1 cellular context compared by ENCODE assay signal in the genomic region with DNA sequence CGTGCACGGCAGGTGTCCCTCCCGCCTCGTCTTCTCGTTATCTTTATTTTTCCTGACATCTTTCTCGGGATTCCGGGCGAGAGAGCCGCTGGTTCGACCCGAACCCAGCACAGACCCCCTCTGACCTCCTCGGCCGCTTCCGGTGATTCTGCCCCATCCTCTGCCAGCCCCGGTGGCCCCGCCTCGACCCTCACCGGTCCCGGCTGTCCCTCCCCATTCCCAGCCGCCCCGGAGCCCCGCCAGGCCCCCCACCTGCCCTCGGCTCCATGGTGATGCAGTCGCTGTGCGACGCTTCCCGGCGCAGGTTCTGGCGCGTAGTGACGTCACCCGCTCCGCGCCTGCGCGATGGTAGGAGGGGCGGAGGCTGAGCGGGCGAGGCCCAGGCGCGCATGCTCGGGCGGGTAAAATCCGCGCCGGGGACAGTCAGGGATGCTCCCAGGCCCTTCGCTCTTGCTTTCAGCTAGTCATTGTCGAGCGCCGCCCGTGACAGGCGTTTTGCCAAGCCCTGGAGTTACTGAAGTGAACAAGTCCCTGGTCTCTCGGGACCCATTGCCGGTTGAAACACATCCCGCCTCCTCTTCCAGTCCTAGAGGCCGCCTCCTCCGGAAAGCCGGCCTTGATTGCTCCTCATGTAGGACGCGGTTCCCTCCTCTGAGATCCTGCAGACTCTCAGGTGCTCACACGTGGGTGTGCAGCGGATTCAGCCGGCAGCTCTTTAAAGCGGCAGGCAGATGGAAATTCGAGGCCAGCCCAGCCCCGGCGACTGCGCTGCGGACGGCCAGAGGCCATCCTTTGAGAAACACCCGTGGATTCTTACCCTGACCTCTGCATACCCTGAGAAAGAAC.
TF ChIP-seq lines count a peak whose summit lies in the region.

A gene with protein sequence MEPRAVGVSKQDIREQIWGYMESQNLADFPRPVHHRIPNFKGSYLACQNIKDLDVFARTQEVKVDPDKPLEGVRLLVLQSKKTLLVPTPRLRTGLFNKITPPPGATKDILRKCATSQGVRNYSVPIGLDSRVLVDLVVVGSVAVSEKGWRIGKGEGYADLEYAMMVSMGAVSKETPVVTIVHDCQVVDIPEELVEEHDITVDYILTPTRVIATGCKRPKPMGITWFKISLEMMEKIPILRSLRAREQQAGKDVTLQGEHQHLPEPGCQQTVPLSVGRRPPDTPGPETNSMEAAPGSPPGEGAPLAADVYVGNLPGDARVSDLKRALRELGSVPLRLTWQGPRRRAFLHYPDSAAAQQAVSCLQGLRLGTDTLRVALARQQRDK (minus strand): TSS at position 319 of the 846 bp plus-strand sequence. CDS start 51 bp downstream, at position 268.

TF ChIP-seq in HepG2, 621 proteins besides CTCF, POLR2A, EP300 and RAD21 (continued from another document and continues in another):
- TF ChIP-seq KLF16 (CRISPR knock-in tag; IDR thresholded peaks at IDR 0.05) (peak in 1 of 2 experiments; percentile 70; a peak in 2 of 4 replicates), NCOA5 (CRISPR knock-in tag; IDR thresholded peaks at IDR 0.05) (no peak), ZNF235 (CRISPR knock-in tag; IDR thresholded peaks at IDR 0.05; ENCODE audit: borderline replicate concordance) (peak; percentile 98; the same call in 1 of the 2 replicates), NR3C1 (CRISPR knock-in tag; IDR thresholded peaks at IDR 0.05) (no peak), ZNF326 (CRISPR knock-in tag; IDR thresholded peaks at IDR 0.05; ENCODE audit: borderline replicate concordance) (no peak), ZZZ3 (CRISPR knock-in tag; IDR thresholded peaks at IDR 0.05; ENCODE audit: borderline replicate concordance) (peak; percentile 87; the same call in 1 of the 2 replicates), MTF2 (CRISPR knock-in tag; IDR thresholded peaks at IDR 0.05; ENCODE audit: borderline replicate concordance) (peak; percentile 88; the same call in 1 of the 2 replicates), ZNF33B (CRISPR knock-in tag; IDR thresholded peaks at IDR 0.05) (0 out of 2 replicates have a peak, but pooled peaks have one; percentile 65), ZNF550 (CRISPR knock-in tag; IDR thresholded peaks at IDR 0.05; ENCODE audit: borderline replicate concordance) (no peak), U2AF1 (optimal IDR thresholded peaks at IDR 0.05; ENCODE audit: low read depth, low read length) (no peak), KMT2B (CRISPR knock-in tag; IDR thresholded peaks at IDR 0.05) (peak; percentile 97), GATAD1 (CRISPR knock-in tag; IDR thresholded peaks at IDR 0.05) (peak; percentile 98), NFIC (IDR thresholded peaks at IDR 0.05; ENCODE audit: low read length) (no peak), KMT2A (CRISPR knock-in tag; IDR thresholded peaks at IDR 0.05) (no peak), GTF3A (CRISPR knock-in tag; conservative IDR thresholded peaks at IDR 0.05) (no peak), MXI1 (IDR thresholded peaks at IDR 0.05; ENCODE audit: borderline replicate concordance, low read depth, low read length) (peak; percentile 77; the same call in 1 of the 3 replicates), PHF21A (CRISPR knock-in tag; IDR thresholded peaks at IDR 0.05) (no peak; the same call in 1 of the 2 replicates), RAD51 (IDR thresholded peaks at IDR 0.05; ENCODE audit: borderline replicate concordance) (no peak), ZFY (CRISPR knock-in tag; IDR thresholded peaks at IDR 0.05) (peak; percentile 90), ZNF333 (CRISPR knock-in tag; IDR thresholded peaks at IDR 0.05; ENCODE audit: borderline replicate concordance) (0 out of 2 replicates have a peak, but pooled peaks have one; percentile 73), ZNF431 (CRISPR knock-in tag; IDR thresholded peaks at IDR 0.05; ENCODE audit: borderline replicate concordance, low read depth) (no peak), GABPB1 (CRISPR knock-in tag; IDR thresholded peaks at IDR 0.05) (peak; percentile 90), TAF15 (IDR thresholded peaks at IDR 0.05; ENCODE audit: low read depth, low read length, poor library complexity, severe bottlenecking) (no peak), ZMYM3 (CRISPR knock-in tag; IDR thresholded peaks at IDR 0.05) (peak; percentile 100), NR2C2 (CRISPR knock-in tag; IDR thresholded peaks at IDR 0.05; ENCODE audit: borderline replicate concordance) (peak; percentile 75), TBP (CRISPR knock-in tag; IDR thresholded peaks at IDR 0.05) (no peak), ATRX (CRISPR knock-in tag; IDR thresholded peaks at IDR 0.05; ENCODE audit: borderline replicate concordance) (no peak), FOXP1 (IDR thresholded peaks at IDR 0.05) (no peak), FOXP1 (CRISPR knock-in tag; IDR thresholded peaks at IDR 0.05) (no peak), ZNF768 (CRISPR knock-in tag; IDR thresholded peaks at IDR 0.05) (0 out of 2 replicates have a peak, but pooled peaks have one; percentile 17), ZNF180 (CRISPR knock-in tag; IDR thresholded peaks at IDR 0.05; ENCODE audit: borderline replicate concordance, low read depth) (no peak; the same call in 1 of the 2 replicates), MED13 (CRISPR knock-in tag; IDR thresholded peaks at IDR 0.05) (no peak; the same call in 1 of the 2 replicates), CBX1 (IDR thresholded peaks at IDR 0.05; ENCODE audit: low read depth) (peak; percentile 72), REXO4 (CRISPR knock-in tag; IDR thresholded peaks at IDR 0.05; ENCODE audit: borderline replicate concordance) (no peak), SUZ12 (IDR thresholded peaks at IDR 0.05; ENCODE audit: low read depth, low read length) (no peak), ZSCAN12 (CRISPR knock-in tag; IDR thresholded peaks at IDR 0.05) (0 out of 2 replicates have a peak, but pooled peaks have one; percentile 29), TCF7L2 (IDR thresholded peaks at IDR 0.05; ENCODE audit: low read depth, low read length) (no peak), SIN3B (IDR thresholded peaks at IDR 0.05; ENCODE audit: low read length) (peak; percentile 83), ZNF264 (CRISPR knock-in tag; IDR thresholded peaks at IDR 0.05) (peak; percentile 47; the same call in 1 of the 2 replicates), FIP1L1 (IDR thresholded peaks at IDR 0.05; ENCODE audit: borderline replicate concordance, insufficient read depth, low read depth, low read length) (no peak), NCOR1 (IDR thresholded peaks at IDR 0.05; ENCODE audit: borderline replicate concordance, low read length) (no peak)
- TF ChIP-seq, protein P1, sequence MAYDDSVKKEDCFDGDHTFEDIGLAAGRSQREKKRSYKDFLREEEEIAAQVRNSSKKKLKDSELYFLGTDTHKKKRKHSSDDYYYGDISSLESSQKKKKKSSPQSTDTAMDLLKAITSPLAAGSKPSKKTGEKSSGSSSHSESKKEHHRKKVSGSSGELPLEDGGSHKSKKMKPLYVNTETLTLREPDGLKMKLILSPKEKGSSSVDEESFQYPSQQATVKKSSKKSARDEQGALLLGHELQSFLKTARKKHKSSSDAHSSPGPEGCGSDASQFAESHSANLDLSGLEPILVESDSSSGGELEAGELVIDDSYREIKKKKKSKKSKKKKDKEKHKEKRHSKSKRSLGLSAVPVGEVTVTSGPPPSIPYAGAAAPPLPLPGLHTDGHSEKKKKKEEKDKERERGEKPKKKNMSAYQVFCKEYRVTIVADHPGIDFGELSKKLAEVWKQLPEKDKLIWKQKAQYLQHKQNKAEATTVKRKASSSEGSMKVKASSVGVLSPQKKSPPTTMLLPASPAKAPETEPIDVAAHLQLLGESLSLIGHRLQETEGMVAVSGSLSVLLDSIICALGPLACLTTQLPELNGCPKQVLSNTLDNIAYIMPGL (CRISPR knock-in tag; IDR thresholded peaks at IDR 0.05; ENCODE audit: borderline replicate concordance in 1 of 2, low read depth in 1 of 2) = peak; percentile 69 to 87
- TF ChIP-seq, protein P2, sequence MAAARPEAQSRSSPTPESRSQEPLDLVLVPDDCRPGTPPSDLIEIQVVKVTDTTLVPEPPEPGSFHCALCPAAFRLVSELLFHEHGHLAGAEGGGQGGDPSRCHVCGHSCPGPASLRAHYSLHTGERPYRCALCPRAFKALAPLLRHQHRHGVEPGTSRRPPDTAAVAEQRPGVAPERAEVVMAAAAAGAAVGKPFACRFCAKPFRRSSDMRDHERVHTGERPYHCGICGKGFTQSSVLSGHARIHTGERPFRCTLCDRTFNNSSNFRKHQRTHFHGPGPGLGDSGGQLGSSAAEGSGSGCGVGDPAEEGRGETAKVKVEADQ (CRISPR knock-in tag; IDR thresholded peaks at IDR 0.05; ENCODE audit: borderline replicate concordance) = peak; percentile 87; the same call in 1 of the 2 replicates
- TF ChIP-seq, protein P3, sequence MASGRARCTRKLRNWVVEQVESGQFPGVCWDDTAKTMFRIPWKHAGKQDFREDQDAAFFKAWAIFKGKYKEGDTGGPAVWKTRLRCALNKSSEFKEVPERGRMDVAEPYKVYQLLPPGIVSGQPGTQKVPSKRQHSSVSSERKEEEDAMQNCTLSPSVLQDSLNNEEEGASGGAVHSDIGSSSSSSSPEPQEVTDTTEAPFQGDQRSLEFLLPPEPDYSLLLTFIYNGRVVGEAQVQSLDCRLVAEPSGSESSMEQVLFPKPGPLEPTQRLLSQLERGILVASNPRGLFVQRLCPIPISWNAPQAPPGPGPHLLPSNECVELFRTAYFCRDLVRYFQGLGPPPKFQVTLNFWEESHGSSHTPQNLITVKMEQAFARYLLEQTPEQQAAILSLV (CRISPR knock-in tag; IDR thresholded peaks at IDR 0.05; ENCODE audit: borderline replicate concordance) = 0 out of 2 replicates have a peak, but pooled peaks have one; percentile 28
- TF ChIP-seq, protein P4, sequence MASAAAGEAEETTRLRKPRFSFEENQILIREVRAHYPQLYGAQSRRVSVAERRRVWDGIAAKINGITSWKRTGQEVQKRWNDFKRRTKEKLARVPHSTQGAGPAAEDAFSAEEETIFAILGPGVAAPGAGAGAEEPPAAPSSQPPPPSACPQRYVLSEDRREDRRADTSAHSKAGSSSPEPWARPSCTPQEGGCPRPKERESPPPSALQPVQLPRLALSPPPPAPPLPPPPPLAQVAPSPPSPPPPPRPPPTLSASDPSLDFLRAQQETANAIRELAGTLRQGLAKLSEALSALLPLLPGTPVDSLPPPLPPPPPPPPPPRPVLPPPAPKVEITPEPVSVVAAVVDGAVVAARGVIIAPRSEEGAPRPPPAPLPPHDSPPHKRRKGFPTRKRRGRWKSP (CRISPR knock-in tag; IDR thresholded peaks at IDR 0.05) = peak; percentile 26; the same call in 1 of the 2 replicates
- TF ChIP-seq, protein P5, sequence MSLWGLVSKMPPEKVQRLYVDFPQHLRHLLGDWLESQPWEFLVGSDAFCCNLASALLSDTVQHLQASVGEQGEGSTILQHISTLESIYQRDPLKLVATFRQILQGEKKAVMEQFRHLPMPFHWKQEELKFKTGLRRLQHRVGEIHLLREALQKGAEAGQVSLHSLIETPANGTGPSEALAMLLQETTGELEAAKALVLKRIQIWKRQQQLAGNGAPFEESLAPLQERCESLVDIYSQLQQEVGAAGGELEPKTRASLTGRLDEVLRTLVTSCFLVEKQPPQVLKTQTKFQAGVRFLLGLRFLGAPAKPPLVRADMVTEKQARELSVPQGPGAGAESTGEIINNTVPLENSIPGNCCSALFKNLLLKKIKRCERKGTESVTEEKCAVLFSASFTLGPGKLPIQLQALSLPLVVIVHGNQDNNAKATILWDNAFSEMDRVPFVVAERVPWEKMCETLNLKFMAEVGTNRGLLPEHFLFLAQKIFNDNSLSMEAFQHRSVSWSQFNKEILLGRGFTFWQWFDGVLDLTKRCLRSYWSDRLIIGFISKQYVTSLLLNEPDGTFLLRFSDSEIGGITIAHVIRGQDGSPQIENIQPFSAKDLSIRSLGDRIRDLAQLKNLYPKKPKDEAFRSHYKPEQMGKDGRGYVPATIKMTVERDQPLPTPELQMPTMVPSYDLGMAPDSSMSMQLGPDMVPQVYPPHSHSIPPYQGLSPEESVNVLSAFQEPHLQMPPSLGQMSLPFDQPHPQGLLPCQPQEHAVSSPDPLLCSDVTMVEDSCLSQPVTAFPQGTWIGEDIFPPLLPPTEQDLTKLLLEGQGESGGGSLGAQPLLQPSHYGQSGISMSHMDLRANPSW (CRISPR knock-in tag; IDR thresholded peaks at IDR 0.05; ENCODE audit: borderline replicate concordance) = no peak
- TF ChIP-seq, protein P6, sequence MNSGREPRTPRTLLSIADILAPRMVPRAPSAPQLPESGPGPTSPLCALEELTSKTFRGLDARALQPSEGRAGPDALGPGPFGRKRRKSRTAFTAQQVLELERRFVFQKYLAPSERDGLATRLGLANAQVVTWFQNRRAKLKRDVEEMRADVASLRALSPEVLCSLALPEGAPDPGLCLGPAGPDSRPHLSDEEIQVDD (CRISPR knock-in tag; IDR thresholded peaks at IDR 0.05; ENCODE audit: borderline replicate concordance) = no peak
- TF ChIP-seq, protein P7, sequence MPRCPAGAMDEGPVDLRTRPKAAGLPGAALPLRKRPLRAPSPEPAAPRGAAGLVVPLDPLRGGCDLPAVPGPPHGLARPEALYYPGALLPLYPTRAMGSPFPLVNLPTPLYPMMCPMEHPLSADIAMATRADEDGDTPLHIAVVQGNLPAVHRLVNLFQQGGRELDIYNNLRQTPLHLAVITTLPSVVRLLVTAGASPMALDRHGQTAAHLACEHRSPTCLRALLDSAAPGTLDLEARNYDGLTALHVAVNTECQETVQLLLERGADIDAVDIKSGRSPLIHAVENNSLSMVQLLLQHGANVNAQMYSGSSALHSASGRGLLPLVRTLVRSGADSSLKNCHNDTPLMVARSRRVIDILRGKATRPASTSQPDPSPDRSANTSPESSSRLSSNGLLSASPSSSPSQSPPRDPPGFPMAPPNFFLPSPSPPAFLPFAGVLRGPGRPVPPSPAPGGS (CRISPR knock-in tag; IDR thresholded peaks at IDR 0.05) = peak; percentile 84
- TF ChIP-seq, protein P8, sequence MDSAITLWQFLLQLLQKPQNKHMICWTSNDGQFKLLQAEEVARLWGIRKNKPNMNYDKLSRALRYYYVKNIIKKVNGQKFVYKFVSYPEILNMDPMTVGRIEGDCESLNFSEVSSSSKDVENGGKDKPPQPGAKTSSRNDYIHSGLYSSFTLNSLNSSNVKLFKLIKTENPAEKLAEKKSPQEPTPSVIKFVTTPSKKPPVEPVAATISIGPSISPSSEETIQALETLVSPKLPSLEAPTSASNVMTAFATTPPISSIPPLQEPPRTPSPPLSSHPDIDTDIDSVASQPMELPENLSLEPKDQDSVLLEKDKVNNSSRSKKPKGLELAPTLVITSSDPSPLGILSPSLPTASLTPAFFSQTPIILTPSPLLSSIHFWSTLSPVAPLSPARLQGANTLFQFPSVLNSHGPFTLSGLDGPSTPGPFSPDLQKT (CRISPR knock-in tag; IDR thresholded peaks at IDR 0.05; ENCODE audit: borderline replicate concordance) = peak; percentile 52; the same call in 1 of the 2 replicates
- TF ChIP-seq, protein P9, sequence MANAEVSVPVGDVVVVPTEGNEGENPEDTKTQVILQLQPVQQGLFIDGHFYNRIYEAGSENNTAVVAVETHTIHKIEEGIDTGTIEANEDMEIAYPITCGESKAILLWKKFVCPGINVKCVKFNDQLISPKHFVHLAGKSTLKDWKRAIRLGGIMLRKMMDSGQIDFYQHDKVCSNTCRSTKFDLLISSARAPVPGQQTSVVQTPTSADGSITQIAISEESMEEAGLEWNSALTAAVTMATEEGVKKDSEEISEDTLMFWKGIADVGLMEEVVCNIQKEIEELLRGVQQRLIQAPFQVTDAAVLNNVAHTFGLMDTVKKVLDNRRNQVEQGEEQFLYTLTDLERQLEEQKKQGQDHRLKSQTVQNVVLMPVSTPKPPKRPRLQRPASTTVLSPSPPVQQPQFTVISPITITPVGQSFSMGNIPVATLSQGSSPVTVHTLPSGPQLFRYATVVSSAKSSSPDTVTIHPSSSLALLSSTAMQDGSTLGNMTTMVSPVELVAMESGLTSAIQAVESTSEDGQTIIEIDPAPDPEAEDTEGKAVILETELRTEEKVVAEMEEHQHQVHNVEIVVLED (CRISPR knock-in tag; IDR thresholded peaks at IDR 0.05; ENCODE audit: borderline replicate concordance) = peak; percentile 91
